Comparison of ENCODE assay signal across 8 cellular contexts in the genomic region with DNA sequence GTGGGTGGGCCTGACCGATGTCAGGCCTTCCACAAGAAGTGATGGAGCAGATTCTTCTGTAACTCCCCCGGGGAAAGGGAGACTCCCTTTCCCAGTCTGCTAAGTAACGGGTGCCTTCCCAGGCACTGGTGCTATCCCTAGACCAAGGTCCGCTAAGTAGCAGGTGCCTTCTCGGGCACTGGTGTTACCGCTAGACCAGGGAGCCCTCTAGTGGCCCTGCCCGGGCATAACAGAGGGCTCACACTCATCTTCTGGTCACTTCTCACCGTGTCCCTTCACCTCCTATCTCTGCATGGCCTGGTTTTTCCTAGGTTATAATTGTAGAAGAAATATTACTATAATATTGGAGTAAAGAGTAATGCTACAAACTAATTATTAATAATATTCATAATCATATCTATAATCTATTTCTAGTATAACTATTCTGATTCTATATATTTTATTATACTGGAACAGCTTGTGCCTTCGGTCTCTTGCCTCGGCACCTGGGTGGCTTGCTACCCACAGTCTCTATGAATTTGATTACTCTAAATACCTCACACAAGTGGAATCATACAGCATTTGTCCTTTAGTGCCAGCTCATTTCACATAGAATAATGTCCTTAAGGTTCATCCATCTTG.
DNase-seq lines count a peak whose midpoint lies in the region; ATAC-seq and TF ChIP-seq lines count a peak whose summit lies in the region.

No MANE protein-coding gene starts in this region.

- H3F3A ChIP-seq in MM.1S (ENCODE audit: insufficient read depth, low read length): no peaks in the 10 kb centered on the region

- ATAC-seq in HG02571 (IDR thresholded peaks at IDR 0.05; ENCODE audit: unreplicated experiment) (peak; percentile 70), GM21576 (IDR thresholded peaks at IDR 0.05; ENCODE audit: unreplicated experiment) (no peak)

- no peak overlapping the region for H3K4me3 Mint-ChIP-seq in osteocyte (ENCODE audit: unreplicated experiment)

- no peaks in the 10 kb centered on the region for H3K9me3 ChIP-seq in MM.1S (replicated peaks; ENCODE audit: insufficient read depth, low read length)

- TF ChIP-seq CTCF in GM12865 (IDR thresholded peaks at IDR 0.05; ENCODE audit: insufficient read depth, low read depth, low read length, missing control alignments) (peak; percentile 92), MM.1S (IDR thresholded peaks at IDR 0.05; ENCODE audit: low read length) (peak; percentile 54), fibroblast of villous mesenchyme (IDR thresholded peaks at IDR 0.05; ENCODE audit: insufficient read depth, low read depth, low read length) (peak; percentile 93), osteocyte (IDR thresholded peaks at IDR 0.05) (peak; percentile 86)

- 0 out of 2 replicates have a peak overlapping the region, but pooled peaks have one; percentile 29 for H3K4me2 ChIP-seq in MM.1S (ENCODE audit: low read depth, low read length)

- no peak overlapping the region for H3K9ac ChIP-seq in MM.1S (ENCODE audit: low read length)

- H3K9me2 ChIP-seq in MM.1S (replicated peaks; ENCODE audit: insufficient read depth, low read length): no peaks in the 10 kb centered on the region

- H3K27ac Mint-ChIP-seq in osteocyte (ENCODE audit: unreplicated experiment): no peak overlapping the region

- in situ Hi-C loops in ACHN (cut with HindIII; ENCODE audit: low pct_ligation_motif_present, low pct_unique_long_range_greater_than_20kb, low sequenced_read_pairs): no loop called here

- H3K4me1 Mint-ChIP-seq in osteocyte (ENCODE audit: unreplicated experiment): no peaks in the 10 kb centered on the region

- DNase-seq in ACHN (peak; percentile 72), GM12865 (ENCODE audit: low read depth) (peak; percentile 80), MM.1S (peak; percentile 63), UCSD-AML1 (lab: John Stamatoyannopoulos, UW; ENCODE audit: unreplicated experiment) (peak; percentile 61), fibroblast of villous mesenchyme (ENCODE audit: low read depth) (peak; percentile 48), osteocyte (ENCODE audit: extremely low spot score, unreplicated experiment) (no peak)

- no peaks in the 10 kb centered on the region for H4K20me1 ChIP-seq in MM.1S (ENCODE audit: insufficient read depth, low read length)

- H3K9me3 Mint-ChIP-seq in osteocyte (ENCODE audit: unreplicated experiment): no peaks in the 10 kb centered on the region

- no peaks in the 10 kb centered on the region for H3K79me2 ChIP-seq in MM.1S (ENCODE audit: low read length)

- no peaks in the 10 kb centered on the region for H3K36me3 Mint-ChIP-seq in osteocyte (ENCODE audit: unreplicated experiment)

- H3K27me3 Mint-ChIP-seq in osteocyte (ENCODE audit: unreplicated experiment): no peaks in the 10 kb centered on the region

- H3K4me3 ChIP-seq in GM12865 (ENCODE audit: low read depth, low read length) (no peak overlapping the region), MM.1S (ENCODE audit: low read length) (no peak overlapping the region), fibroblast of villous mesenchyme (ENCODE audit: low read depth, low read length) (no peak overlapping the region)

- no peak overlapping the region for H3K27ac ChIP-seq in MM.1S (ENCODE audit: low read length)

- H2AFZ ChIP-seq in MM.1S (ENCODE audit: low read length): no peak overlapping the region

- no peaks in the 10 kb centered on the region for H3K4me1 ChIP-seq in MM.1S (ENCODE audit: low read length)

- H3K27me3 ChIP-seq in MM.1S (replicated peaks; ENCODE audit: insufficient read depth, low read length): no peaks in the 10 kb centered on the region

- no peaks in the 10 kb centered on the region for H3K36me3 ChIP-seq in MM.1S (replicated peaks; ENCODE audit: insufficient read depth, low read length)
